9 cellular contexts compared by ENCODE assay signal in the genomic region with DNA sequence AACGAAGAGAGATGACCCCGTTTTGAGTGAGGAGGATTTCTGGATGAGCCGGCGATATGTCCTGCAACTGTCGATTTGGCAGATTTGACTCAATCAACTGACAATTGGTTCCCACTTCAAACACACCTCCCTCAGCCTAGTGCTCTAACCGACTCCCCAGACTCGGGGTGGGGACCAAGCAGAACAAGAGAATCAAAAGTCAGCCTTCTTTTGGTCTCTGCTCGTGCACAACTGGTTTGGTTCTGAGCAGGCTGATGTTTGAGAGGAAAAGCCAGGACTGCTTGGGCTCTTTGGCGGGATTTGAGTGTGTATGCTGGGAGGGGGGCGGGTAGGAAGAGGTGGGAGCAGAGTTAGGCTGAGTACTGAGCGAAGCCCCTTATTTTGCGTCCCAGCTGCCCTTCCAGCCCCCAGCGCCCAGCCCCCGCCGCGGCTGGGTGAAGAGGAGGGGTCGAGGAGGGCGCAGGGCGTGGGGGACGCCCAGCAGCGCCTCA.
DNase-seq lines count a peak whose midpoint lies in the region; ATAC-seq and TF ChIP-seq lines count a peak whose summit lies in the region.
"Had no signal": no experiment of that assay in that cellular context is flagged by ENCODE, and none has a peak within 500 bp of the region (broad histone marks: within the 10 kb centered on the region; RNA-seq: fewer than 3 reads in every experiment).

No MANE protein-coding gene starts in this region.

- peaks cover 34% of the 10 kb centered on the region for H3K27me3 Mint-ChIP-seq in activated naive CD4-positive, alpha-beta T cell treated with anti-CD3 and anti-CD28 coated beads, Interleukin-2, amount 10 ng/mL, durations not matched to agents 7 days and 5 days

- no peaks in the 10 kb centered on the region for H3K27me3 ChIP-seq in WERI-Rb-1 (ENCODE audit: insufficient read depth, low read depth, severe bottlenecking)
- peaks cover 68% of the 10 kb centered on the region for H3K27me3 ChIP-seq in left ventricle myocardium inferior (ENCODE audit: low read depth)
- H3K27me3 ChIP-seq in gastrocnemius medialis: peaks cover 0 to 14% (median 5%) of the 10 kb centered on the region in 3 donors

- H3K36me3 Mint-ChIP-seq in activated naive CD4-positive, alpha-beta T cell treated with anti-CD3 and anti-CD28 coated beads, Interleukin-2, amount 10 ng/mL, durations not matched to agents 7 days and 5 days: no peaks in the 10 kb centered on the region

- peaks cover 28% of the 10 kb centered on the region for H3K4me1 ChIP-seq in left ventricle myocardium inferior
- peaks cover 10 to 21% of the 10 kb centered on the region in 2 donors for H3K4me1 ChIP-seq in gastrocnemius medialis

- H3K4me3 Mint-ChIP-seq in activated naive CD4-positive, alpha-beta T cell treated with anti-CD3 and anti-CD28 coated beads, Interleukin-2, amount 10 ng/mL, durations not matched to agents 7 days and 5 days: peak overlapping the region; percentile 36

- peaks cover 14% of the 10 kb centered on the region for H3K4me1 Mint-ChIP-seq in activated naive CD4-positive, alpha-beta T cell treated with anti-CD3 and anti-CD28 coated beads, Interleukin-2, amount 10 ng/mL, durations not matched to agents 7 days and 5 days

- DNase-seq in activated naive CD4-positive, alpha-beta T cell treated with anti-CD3 and anti-CD28 coated beads, Interleukin-2, amount 10 ng/mL, durations not matched to agents 7 days and 5 days: no peak
- DNase-seq in activated naive CD4-positive, alpha-beta T cell treated with Interleukin-2 at 50 U/mL for 16 hours: no peak
- DNase-seq in WERI-Rb-1: no peak
- DNase-seq in left ventricle myocardium inferior: no peak
- DNase-seq in gastrocnemius medialis: no peak
- DNase-seq in NCI-H1930 (lab: John Stamatoyannopoulos, UW): no peak
- no peak for DNase-seq in cerebellar cortex (ENCODE audit: low spot score)

- H3K9me3 Mint-ChIP-seq in activated naive CD4-positive, alpha-beta T cell treated with anti-CD3 and anti-CD28 coated beads, Interleukin-2, amount 10 ng/mL, durations not matched to agents 7 days and 5 days: no peaks in the 10 kb centered on the region

- H3K27ac ChIP-seq in WERI-Rb-1 (peak overlapping the region; percentile 77), left ventricle myocardium inferior (replicated peaks) (peak overlapping the region; percentile 21), gastrocnemius medialis (no peak overlapping the region)
- H3K27ac ChIP-seq: epithelial cell of prostate had no signal

- no peaks in the 10 kb centered on the region for H3K36me3 ChIP-seq in WERI-Rb-1
- no peaks in the 10 kb centered on the region for H3K36me3 ChIP-seq in left ventricle myocardium inferior
- no peaks in the 10 kb centered on the region for H3K36me3 ChIP-seq in gastrocnemius medialis

- in situ Hi-C loops in gastrocnemius medialis (cut with MboI; ENCODE audit: low sequenced_read_pairs in 4 of 4): no loop called here

- CTCF ChIA-PET in activated naive CD4-positive, alpha-beta T cell treated with anti-CD3 and anti-CD28 coated beads, Interleukin-2, amount 10 ng/mL, durations not matched to agents 7 days and 5 days (lab: Charles Lee): interaction anchor here (1.0 kb wide), 1 partner anchor 9 kb away, joined by 4 read pairs; no protein-coding TSS in a partner anchor

- no peaks in the 10 kb centered on the region for H3K9me3 ChIP-seq in WERI-Rb-1 (ENCODE audit: severe bottlenecking)
- H3K9me3 ChIP-seq in left ventricle myocardium inferior (replicated peaks): no peaks in the 10 kb centered on the region
- H3K9me3 ChIP-seq in gastrocnemius medialis: no peaks in the 10 kb centered on the region

- TF ChIP-seq POLR2A in gastrocnemius medialis (IDR thresholded peaks at IDR 0.05): no peak

- ATAC-seq in HG03095 (IDR thresholded peaks at IDR 0.05; ENCODE audit: unreplicated experiment): peak; percentile 5
- ATAC-seq in gastrocnemius medialis: peak in 1 of 2 donors; percentile 21

- intact Hi-C loops in left ventricle myocardium inferior (cut with micrococcal nuclease) (no loop called here), gastrocnemius medialis (cut with DNase I; ENCODE audit: low total_unique reads) (no loop called here)

- no peak overlapping the region for H3K27ac Mint-ChIP-seq in activated naive CD4-positive, alpha-beta T cell treated with anti-CD3 and anti-CD28 coated beads, Interleukin-2, amount 10 ng/mL, durations not matched to agents 7 days and 5 days

- TF ChIP-seq CTCF in WERI-Rb-1 (IDR thresholded peaks at IDR 0.05; ENCODE audit: low read depth, low read length) (no peak), left ventricle myocardium inferior (IDR thresholded peaks at IDR 0.05; ENCODE audit: borderline replicate concordance) (no peak), gastrocnemius medialis (IDR thresholded peaks at IDR 0.05 in 4 of 5, conservative IDR thresholded peaks at IDR 0.05 in 1 of 5) (no peak)

- H3K4me3 ChIP-seq in WERI-Rb-1 (ENCODE audit: low read depth, low read length): peak overlapping the region; percentile 59
- peak overlapping the region; percentile 77 for H3K4me3 ChIP-seq in left ventricle myocardium inferior
- H3K4me3 ChIP-seq in gastrocnemius medialis: peak overlapping the region; percentile 57 to 77 (median 63)

Comparison
In these comparisons a context has a peak if more than half of its experiments do, and no peak if none do; other contexts are left out.
1. H3K27ac ChIP-seq: peak in WERI-Rb-1 (single experiment) and left ventricle myocardium inferior (single experiment); none in gastrocnemius medialis (0 of 4).
2. Peak in every context shown above with its lines, with median percentiles within 50 percentile points of each other: H3K4me3 ChIP-seq.